Comparison of ENCODE assay signal across 21 cellular contexts in the genomic region with DNA sequence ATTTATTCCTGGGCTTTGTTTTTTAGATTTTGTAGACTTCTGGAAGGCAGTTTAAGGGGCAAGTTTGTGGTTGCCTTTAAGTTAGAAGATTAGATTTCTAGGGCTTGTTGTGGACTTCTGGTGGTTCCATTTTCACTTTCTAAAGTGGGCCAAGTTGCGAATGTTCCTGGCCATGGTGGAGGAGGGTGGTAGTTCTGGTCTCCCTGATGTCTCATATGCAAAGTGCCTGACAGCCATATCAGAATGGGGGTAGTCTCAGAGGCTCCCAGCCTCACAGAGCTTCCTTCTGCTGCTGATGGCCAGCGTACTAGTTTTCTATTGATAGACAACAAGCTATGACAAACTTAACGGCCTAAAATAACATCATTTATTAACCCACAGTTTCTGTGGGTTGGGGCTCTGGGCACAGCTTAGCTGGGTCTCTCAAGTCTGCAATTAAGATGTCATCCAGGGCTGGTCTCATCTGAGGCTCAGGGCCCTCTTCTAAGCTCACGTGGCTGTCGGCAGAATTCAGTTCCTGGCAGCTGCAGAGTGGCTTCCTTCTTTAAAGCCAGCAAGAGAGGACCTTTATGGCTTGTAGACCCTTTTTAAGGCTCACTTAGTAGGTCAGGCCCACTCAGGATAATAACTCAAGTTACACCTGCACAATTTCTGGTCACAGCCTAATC. TPM values are rescaled to one million over a fixed set of nuclear protein-coding genes. Genes with fewer than 3 reads are reported as not detected.
"Had no signal": no experiment of that assay in that cellular context is flagged by ENCODE, and none has a peak within 500 bp of the region (broad histone marks: within the 10 kb centered on the region; RNA-seq: fewer than 3 reads in every experiment).

No MANE protein-coding gene starts in this region.

- H3K27ac ChIP-seq: PC-9, Peyer's patch, SJCRH30 had no signal

- H3K4me3 ChIP-seq: PC-9, Peyer's patch, SJCRH30 had no signal

- H3K36me3 ChIP-seq: Peyer's patch, SJCRH30 had no signal

- H3K9me3 ChIP-seq: Peyer's patch, SJCRH30 had no signal

- H3K4me1 ChIP-seq: Peyer's patch, SJCRH30 had no signal

- DNase-seq: KBM-7, NCI-H1092, NCI-H1105 treated with DMSO at 0.1 percent for 48 hours, NCI-H1417 treated with DMSO at 0.1 percent for 48 hours, NCI-H146, NCI-H1694 treated with DMSO at 0.1 percent for 48 hours, NCI-H1930, NCI-H2081, NCI-H2107, NCI-H2227 treated with DMSO at 0.1 percent for 48 hours, NCI-H524, NCI-H526 treated with DMSO at 0.1 percent for 48 hours, NCI-H748 treated with DMSO at 0.1 percent for 48 hours, OCI-M1, Peyer's patch, SHP77 treated with DMSO at 0.1 percent for 48 hours, SJCRH30 had no signal

- H3K4me2 ChIP-seq: PC-9 had no signal

- H2AFZ ChIP-seq: PC-9 had no signal

- ATAC-seq: Right ventricle myocardium inferior, SK-N-SH treated with all-trans-retinoic acid at 6 μM for 48 hours had no signal

- H3K27me3 ChIP-seq: Peyer's patch, SJCRH30 had no signal

RNA-seq across cellular contexts. Expression of gene BMPER, which starts 44.8 kb away (rescaled TPM):
- total RNA-seq: HT-29 had no signal
